1 cellular context compared by ENCODE assay signal in the genomic region with DNA sequence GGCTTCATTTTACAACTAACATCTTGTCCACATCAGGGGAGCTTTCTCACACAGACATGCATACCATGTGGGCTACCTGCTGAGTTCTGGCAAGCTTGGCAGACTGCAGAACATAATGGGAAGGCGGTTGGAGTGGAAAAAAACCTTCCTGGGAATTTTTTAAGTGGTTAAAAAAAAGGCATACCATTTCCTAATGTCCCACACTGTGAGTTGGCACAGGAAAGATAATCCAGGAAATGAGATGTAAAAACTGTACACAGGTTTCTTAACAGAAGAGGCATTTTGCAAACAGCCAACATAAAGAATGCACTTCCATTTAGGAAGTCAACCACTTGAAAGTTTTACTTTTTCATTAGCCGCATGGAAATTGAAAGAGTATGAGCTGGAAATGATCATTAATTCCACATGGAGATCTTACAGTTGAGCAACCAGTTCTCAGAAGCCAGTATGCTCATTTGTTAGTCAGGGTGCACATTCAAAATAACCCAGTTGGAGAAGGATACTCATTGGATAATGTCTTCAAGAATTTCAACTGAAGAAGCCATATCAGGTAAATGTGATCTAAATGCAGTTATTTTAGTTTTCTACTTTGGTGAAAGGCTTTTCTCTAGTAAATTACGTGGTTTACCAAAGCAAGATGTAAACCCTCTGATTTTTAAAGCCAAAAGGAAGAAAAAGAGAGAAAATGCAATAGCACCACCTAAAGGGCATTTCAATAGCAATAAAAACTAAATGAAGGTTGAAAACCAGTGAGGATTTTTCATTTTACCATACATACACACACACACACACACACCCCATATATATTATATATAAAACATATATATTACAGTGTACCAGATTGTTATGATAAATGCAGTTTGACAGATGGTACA.
A peak's percentile ranks its signal among the peaks of the same experiment; 100 is the strongest.
TF ChIP-seq lines count a peak whose summit lies in the region.

No MANE protein-coding gene starts in this region.

TF ChIP-seq in H1, 55 proteins besides CTCF, POLR2A, EP300 and RAD21:
- peak; percentile 72; the same call in 1 of the 2 replicates for TF ChIP-seq TEAD4 (IDR thresholded peaks at IDR 0.05; ENCODE audit: low read depth, low read length)
- TF ChIP-seq MAX (IDR thresholded peaks at IDR 0.05): no peak
